ENCODE assay signal across 17 cellular contexts in the genomic region with DNA sequence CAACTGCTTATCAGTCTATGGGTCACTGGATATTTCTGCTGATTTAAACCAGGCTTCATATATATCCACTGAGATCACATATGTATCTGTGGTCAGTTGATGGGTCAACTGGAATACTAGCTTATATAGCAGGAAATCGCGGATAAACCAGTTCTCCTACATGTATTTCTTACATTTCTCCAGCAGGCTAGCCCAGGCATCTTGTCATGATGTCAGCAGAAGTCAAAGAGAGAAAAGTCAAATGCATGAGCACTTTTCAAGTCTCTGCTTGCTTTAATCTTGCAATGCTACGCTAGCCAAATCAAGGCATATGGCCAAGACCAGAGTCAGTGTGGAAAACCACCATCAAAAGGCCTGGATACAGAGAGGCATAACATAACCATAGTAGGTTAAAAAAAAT.
"Had no signal": no experiment of that assay in that cellular context is flagged by ENCODE, and none has a peak within 500 bp of the region (broad histone marks: within the 10 kb centered on the region; RNA-seq: fewer than 3 reads in every experiment).

No MANE protein-coding gene starts in this region.

- H3K36me3 ChIP-seq: esophagus muscularis mucosa had no signal

- H3K4me2 ChIP-seq: hepatocyte had no signal

- H3K9me3 ChIP-seq: esophagus muscularis mucosa, psoas muscle had no signal

- DNase-seq: effector CD4-positive, alpha-beta T cell; endodermal cell; foreskin melanocyte; head of caudate nucleus; left colon; left ventricle myocardium superior; naive thymus-derived CD4-positive, alpha-beta T cell; nephron progenitor cell; psoas muscle; stimulated activated naive CD4-positive, alpha-beta T cell; trophoblast cell had no signal

- H3K27me3 ChIP-seq: hepatocyte had no signal

- H3K4me1 ChIP-seq: esophagus muscularis mucosa, parathyroid adenoma, psoas muscle had no signal

- H3K79me2 ChIP-seq: hepatocyte, parathyroid adenoma had no signal

- H3K9ac ChIP-seq: parathyroid adenoma had no signal

- H3K4me3 ChIP-seq: coronary artery, esophagus muscularis mucosa, hepatocyte, lung, psoas muscle had no signal

- H3K27ac ChIP-seq: coronary artery, esophagus muscularis mucosa, hepatocyte, parathyroid adenoma, psoas muscle had no signal

- H2AFZ ChIP-seq: hepatocyte, parathyroid adenoma had no signal

- ATAC-seq: left colon; left ventricle myocardium superior; naive thymus-derived CD4-positive, alpha-beta T cell; psoas muscle; sciatic nerve had no signal
